ENCODE assay signal across 23 cellular contexts in genomic region chr2:37443082-37443481, GRCh38.
"Had no signal": no experiment of that assay in that cellular context is flagged by ENCODE, and none has a peak within 500 bp of the region (broad histone marks: within the 10 kb centered on the region; RNA-seq: fewer than 3 reads in every experiment).

No MANE protein-coding gene starts in this region.

- DNase-seq: islet precursor cell; left ventricle myocardium inferior; midbrain; mucosa of descending colon; naive thymus-derived CD4-positive, alpha-beta T cell; ovary; right lobe of liver; stimulated activated CD4-positive, alpha-beta T cell treated with anti-CD3 and anti-CD28 coated beads, Interleukin-12 subunit alpha, Interleukin-12 subunit beta, amount 100 ng/mL, for 4 hours; stimulated activated CD4-positive, alpha-beta T cell treated with anti-CD3 and anti-CD28 coated beads, Interleukin-15, amount 100 ng/mL, for 24 hours; stimulated activated CD4-positive, alpha-beta T cell treated with anti-CD3 and anti-CD28 coated beads, Interleukin-2, amount 100 ng/mL, for 24 hours; stimulated activated CD4-positive, alpha-beta T cell treated with anti-CD3 and anti-CD28 coated beads, Interleukin-4, amount 100 ng/mL, for 1 hour; stimulated activated naive CD4-positive, alpha-beta T cell; tibial artery; trophoblast cell; upper lobe of right lung had no signal

- H3K36me3 ChIP-seq: left ventricle myocardium inferior, ovary, right atrium auricular region, right lobe of liver, suprapubic skin, thoracic aorta, tibial artery, upper lobe of right lung had no signal

- H3K27me3 ChIP-seq: hepatocyte, ovary, right atrium auricular region, right lobe of liver, suprapubic skin, tibial artery, upper lobe of right lung had no signal

- H3K4me2 ChIP-seq: hepatocyte had no signal

- H3K4me1 ChIP-seq: left ventricle myocardium inferior, right atrium auricular region, right lobe of liver, suprapubic skin, tibial artery, upper lobe of right lung had no signal

- H2AFZ ChIP-seq: hepatocyte had no signal

- H3K27ac ChIP-seq: hepatocyte, left ventricle myocardium inferior, ovary, right atrium auricular region, right lobe of liver, suprapubic skin, thoracic aorta, tibial artery, upper lobe of right lung had no signal

- FAIRE-seq: urothelium cell line had no signal

- H3K9me3 ChIP-seq: mucosa of descending colon, ovary, right lobe of liver, suprapubic skin, thoracic aorta, tibial artery, upper lobe of right lung had no signal

- ATAC-seq: mucosa of descending colon; naive thymus-derived CD4-positive, alpha-beta T cell; natural killer cell treated with Interleukin-12 subunit alpha and Interleukin-12 subunit beta and Interleukin-15 and Interleukin-18, amount 100 ng/mL, for 72 hours; right lobe of liver; stimulated activated effector memory CD8-positive, alpha-beta T cell treated with anti-CD3 and anti-CD28 coated beads, Interleukin-12 subunit alpha, Interleukin-12 subunit beta, amount 100 ng/mL, for 72 hours; upper lobe of right lung had no signal

- H3K4me3 ChIP-seq: hepatocyte, left ventricle myocardium inferior, lung, mucosa of descending colon, ovary, right atrium auricular region, right lobe of liver, suprapubic skin, thoracic aorta, tibial artery, upper lobe of right lung had no signal

- H3K79me2 ChIP-seq: hepatocyte had no signal
